ENCODE assay signal across 8 cellular contexts in the genomic region with DNA sequence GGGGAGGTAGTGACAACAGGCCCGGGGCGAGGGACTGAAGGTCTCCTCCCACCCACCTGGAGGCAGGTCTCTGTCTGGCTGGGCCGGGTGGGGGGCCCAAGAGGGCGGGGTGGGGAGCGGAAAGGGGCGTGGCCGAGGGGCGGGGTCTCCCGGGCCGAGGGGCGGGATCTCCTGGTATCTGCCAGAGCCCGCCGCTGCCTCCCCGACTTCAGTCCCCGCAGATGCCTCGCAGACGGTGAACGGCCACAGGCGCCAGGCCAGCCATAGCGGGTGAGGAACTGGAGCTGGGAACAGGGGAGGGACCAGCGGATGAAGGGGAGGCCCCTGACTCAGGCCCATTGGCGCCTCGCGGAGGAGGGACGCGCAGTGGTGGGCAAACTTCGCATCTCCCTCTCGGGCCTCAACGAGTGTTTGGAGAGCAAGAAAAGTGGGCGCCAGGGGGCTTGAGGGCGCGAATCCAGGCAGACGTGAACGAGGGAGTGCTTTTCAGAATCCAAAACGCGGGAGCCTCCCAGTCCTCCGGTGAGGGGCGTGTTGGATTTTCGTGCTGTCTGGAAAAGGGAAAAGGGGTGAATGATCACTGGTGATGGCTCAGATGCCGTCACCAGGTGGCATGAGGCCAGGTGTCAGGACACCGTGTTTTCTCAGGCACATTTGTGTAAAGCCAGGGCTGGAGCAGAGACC. TPM values are rescaled to one million over a fixed set of nuclear protein-coding genes. Genes with fewer than 3 reads are reported as not detected.
DNase-seq lines count a peak whose midpoint lies in the region; ATAC-seq, FAIRE-seq and TF ChIP-seq lines count a peak whose summit lies in the region.

A gene with protein sequence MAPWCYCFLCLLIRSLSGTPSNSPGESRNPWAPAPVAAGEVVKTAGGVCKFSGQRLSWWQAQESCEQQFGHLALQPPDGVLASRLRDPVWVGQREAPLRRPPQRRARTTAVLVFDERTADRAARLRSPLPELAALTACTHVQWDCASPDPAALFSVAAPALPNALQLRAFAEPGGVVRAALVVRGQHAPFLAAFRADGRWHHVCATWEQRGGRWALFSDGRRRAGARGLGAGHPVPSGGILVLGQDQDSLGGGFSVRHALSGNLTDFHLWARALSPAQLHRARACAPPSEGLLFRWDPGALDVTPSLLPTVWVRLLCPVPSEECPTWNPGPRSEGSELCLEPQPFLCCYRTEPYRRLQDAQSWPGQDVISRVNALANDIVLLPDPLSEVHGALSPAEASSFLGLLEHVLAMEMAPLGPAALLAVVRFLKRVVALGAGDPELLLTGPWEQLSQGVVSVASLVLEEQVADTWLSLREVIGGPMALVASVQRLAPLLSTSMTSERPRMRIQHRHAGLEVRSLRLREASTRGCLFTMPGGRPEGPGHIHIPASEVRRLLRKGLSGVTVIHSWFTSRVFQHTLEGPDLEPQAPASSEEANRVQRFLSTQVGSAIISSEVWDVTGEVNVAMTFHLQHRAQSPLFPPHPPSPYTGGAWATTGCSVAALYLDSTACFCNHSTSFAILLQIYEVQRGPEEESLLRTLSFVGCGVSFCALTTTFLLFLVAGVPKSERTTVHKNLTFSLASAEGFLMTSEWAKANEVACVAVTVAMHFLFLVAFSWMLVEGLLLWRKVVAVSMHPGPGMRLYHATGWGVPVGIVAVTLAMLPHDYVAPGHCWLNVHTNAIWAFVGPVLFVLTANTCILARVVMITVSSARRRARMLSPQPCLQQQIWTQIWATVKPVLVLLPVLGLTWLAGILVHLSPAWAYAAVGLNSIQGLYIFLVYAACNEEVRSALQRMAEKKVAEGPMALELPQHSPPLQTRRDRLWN (plus strand): TSS at position 211 of the 684 bp plus-strand sequence. CDS start 1,216 bp downstream, outside the sequence.

- H3K9me3 ChIP-seq in K562 (replicated peaks; ENCODE audit: control insufficient read depth, insufficient read depth, low read depth, low read length) (no peaks in the 10 kb centered on the region), gastroesophageal sphincter (peaks cover 0 to 7% (median 0%) of the 10 kb centered on the region in 3 donors)

- H4K20me1 ChIP-seq in K562 (replicated peaks; ENCODE audit: control insufficient read depth, insufficient read depth, low read length), result peaks cover 23% of the 10 kb centered on the region

- H3K36me3 ChIP-seq in H7 (replicated peaks; ENCODE audit: control insufficient read depth, insufficient read depth, low read length), result no peaks in the 10 kb centered on the region
- no peaks in the 10 kb centered on the region for H3K36me3 ChIP-seq in K562 (ENCODE audit: control insufficient read depth, insufficient read depth, low read length)
- H3K36me3 ChIP-seq in gastroesophageal sphincter, result no peaks in the 10 kb centered on the region

- BruUV-seq in K562 (replicated peaks; lab: Mats Ljungman, UMichigan), result no TSS peak

- H3K4me1 ChIP-seq in K562 (replicated peaks in 1 of 2; ENCODE audit: control insufficient read depth in 2 of 2, insufficient read depth in 2 of 2, low read length in 2 of 2) (peaks cover 8 to 38% of the 10 kb centered on the region in 2 experiments), gastroesophageal sphincter (peaks cover 0 to 24% (median 0%) of the 10 kb centered on the region in 3 donors)

- CTCF ChIA-PET in K562 (lab: Yijun Ruan, JAX; ENCODE audit: low intra/inter-chr PET ratio), result no interaction called here

- TF ChIP-seq EP300 in K562 (IDR thresholded peaks at IDR 0.05; ENCODE audit: low read length), result no peak
- TF ChIP-seq EP300 in gastroesophageal sphincter (IDR thresholded peaks at IDR 0.05), result no peak

- no peak for TF ChIP-seq POLR2A in K562 (conservative IDR thresholded peaks at IDR 0.05)
- TF ChIP-seq POLR2A in gastroesophageal sphincter (IDR thresholded peaks at IDR 0.05), result no peak

- POLR2A ChIA-PET in K562 (lab: Yijun Ruan, JAX), result interaction anchor here (0.6 to 1.4 kb wide), 4 partner anchors 9 to 1267 kb away, joined by 3 to 4 read pairs (median 3); no protein-coding TSS in a partner anchor

- no peak for FAIRE-seq in K562 (lab: Jason Lieb, UNC)

- H3K27me3 ChIP-seq in H7 (ENCODE audit: control insufficient read depth, insufficient read depth, low read length) (peaks cover 34% of the 10 kb centered on the region), K562 (ENCODE audit: control insufficient read depth in 2 of 2, insufficient read depth in 2 of 2, low read length in 2 of 2) (peaks cover 5 to 24% of the 10 kb centered on the region in 2 experiments; a peak in 3 of 5 replicates), gastroesophageal sphincter (peaks cover 90% of the 10 kb centered on the region)

- no peak within 1 kb of the TSS for H3K27ac ChIP-seq in K562 (ENCODE audit: extremely low read depth, low read depth, low read length)
- no peak within 1 kb of the TSS for H3K27ac ChIP-seq in gastroesophageal sphincter

- H3K4me2 ChIP-seq in K562 (ENCODE audit: insufficient read depth, low read length), result peak within 1 kb of the TSS; percentile 63

- peak within 1 kb of the TSS; percentile 77 for H2AFZ ChIP-seq in K562 (ENCODE audit: low read depth, low read length)

- no peak for TF ChIP-seq RAD21 in K562 (CRISPR knock-in tag; conservative IDR thresholded peaks at IDR 0.05 in 1 of 2, IDR thresholded peaks at IDR 0.05 in 1 of 2)

- H3K9ac ChIP-seq in K562 (ENCODE audit: insufficient read depth in 1 of 2, low read depth in 2 of 2, low read length in 2 of 2), result peak within 1 kb of the TSS in 1 of 2 experiments; percentile 84; a peak in 2 of 4 replicates

- no peaks in the 10 kb centered on the region for H3K79me2 ChIP-seq in K562 (ENCODE audit: control insufficient read depth, insufficient read depth, low read length)

- no peak for TF ChIP-seq CTCF in K562 (IDR thresholded peaks at IDR 0.05 in 2 of 3, conservative IDR thresholded peaks at IDR 0.05 in 1 of 3; ENCODE audit: insufficient read depth in 2 of 3, low read depth in 1 of 3, low read length in 3 of 3)
- no peak for TF ChIP-seq CTCF in gastroesophageal sphincter (IDR thresholded peaks at IDR 0.05)

- in situ Hi-C loops in K562 (cut with MboI), result no loop called here

- intact Hi-C loops in K562 (cut with micrococcal nuclease), result no loop called here
- intact Hi-C loops in sciatic nerve (cut with DNase I), result no loop called here

- DNase-seq in AG08395 (ENCODE audit: low spot score) (peak; percentile 53), H7 (peak; percentile 98), K562 (ENCODE audit: extremely low read depth in 1 of 4, low spot score in 3 of 4) (peak; percentile 61 to 93 (median 88)), left lobe of liver (ENCODE audit: low spot score) (no peak), sciatic nerve (ENCODE audit: low spot score) (no peak)
- no peak for DNase-seq in effector CD8-positive, alpha-beta T cell (lab: John Stamatoyannopoulos, UW)

- H3K4me3 ChIP-seq in H7 (ENCODE audit: insufficient read depth, low read depth, low read length), result peak within 1 kb of the TSS; percentile 41
- peak within 1 kb of the TSS; percentile 11; the same call in 1 of the 2 replicates for H3K4me3 ChIP-seq in K562
- peak within 1 kb of the TSS in 1 of 2 donors; percentile 18 for H3K4me3 ChIP-seq in gastroesophageal sphincter

- no peaks in the 10 kb centered on the region for H3K9me1 ChIP-seq in K562 (ENCODE audit: control insufficient read depth, insufficient read depth, low read length)

- peak; percentile 89 for ATAC-seq in K562
- peak; percentile 53 for ATAC-seq in left lobe of liver
- ATAC-seq in gastroesophageal sphincter, result no peak
- no peak for ATAC-seq in GM19455 (IDR thresholded peaks at IDR 0.05; ENCODE audit: unreplicated experiment)
- no peak for ATAC-seq in sciatic nerve

- 18% methylated on average over 24 of the region's 41 CpGs for WGBS in K562 (ENCODE audit: insufficient coverage, low coverage, missing lambda C conversion rate)
- WGBS in gastroesophageal sphincter (ENCODE audit: low coverage in 1 of 2), 2 donors, result 0% methylated on average over 4 of the region's 41 CpGs; no CpG with 5 or more reads in 1 of the 2 donors

TF ChIP-seq in K562, 482 proteins besides CTCF, POLR2A, EP300 and RAD21 (continues in another document):
- TF ChIP-seq YY1 (IDR thresholded peaks at IDR 0.05; ENCODE audit: borderline replicate concordance in 1 of 3, control insufficient read depth in 1 of 3, extremely low read depth in 1 of 3, insufficient read depth in 3 of 3, insufficient read length in 1 of 3, insufficient replicate concordance in 2 of 3, low read depth in 1 of 3, low read length in 2 of 3) (peak in 1 of 3 experiments; percentile 27), PCBP1 (IDR thresholded peaks at IDR 0.05; ENCODE audit: low read depth, low read length, poor library complexity, severe bottlenecking) (peak; percentile 43), ZZZ3 (IDR thresholded peaks at IDR 0.05) (no peak)

RNA-seq across cellular contexts. Expression of the gene that starts here (rescaled TPM):
- total RNA-seq in H7 (2014; rRNA removed; shearing (Covaris generic)), result not detected in 2 replicates
- total RNA-seq in K562 (2011; cell fraction: chromatin; rRNA removed; ENCODE audit: low replicate concordance), result not detected in 2 replicates
- total RNA-seq in K562 (2011; cell fraction: nucleolus; rRNA removed), result 0.17 TPM in 1 of 2 replicates, not detected in the other
- not detected in 2 replicates for total RNA-seq in K562 (2011; cell fraction: nucleoplasm; rRNA removed)
- total RNA-seq in K562 (2014; rRNA removed) (not detected in 2 replicates), K562 (2014; rRNA removed; fragmentation: Illumina TruSeq; extraction: Trizol) (not detected in 2 replicates), K562 (2015; rRNA removed; fragmentation: Illumina TruSeq; extraction: Trizol) (not detected in 2 replicates), K562 (2021) (not detected in 2 replicates), left lobe of liver (not detected), gastroesophageal sphincter (not detected), sciatic nerve (not detected)
- polyA plus RNA-seq in K562 (2011; rRNA removed) (not detected in 2 replicates), K562 (2014; fragmentation: Illumina TruSeq; extraction: Trizol) (not detected in 2 replicates), K562 (2014; fragmentation: Nextera tagmentation; extraction: Ambion mirVana) (not detected), K562 (2014; rRNA removed) (not detected in 2 replicates)
- not detected in 2 replicates for polyA plus RNA-seq in K562 (2011; cell fraction: cytosol; rRNA removed)
- polyA plus RNA-seq in K562 (2011; cell fraction: nucleus; rRNA removed), result 0.28 TPM in 1 of 2 replicates, not detected in the other
- not detected in 2 replicates for polyA plus RNA-seq in K562 (2012)
- not detected in 2 replicates for polyA minus RNA-seq in K562 (2011; rRNA and poly(A)+ RNA removed)
- polyA minus RNA-seq in K562 (2011; cell fraction: cytosol; rRNA and poly(A)+ RNA removed), result not detected in 2 replicates
- polyA minus RNA-seq in K562 (2011; cell fraction: nucleus; rRNA and poly(A)+ RNA removed), result not detected in 2 replicates

Comparison
In these comparisons a context has a peak if more than half of its experiments do, and no peak if none do; other contexts are left out.
1. Peak in DNase-seq and H3K4me3 ChIP-seq in H7; RNA of the gene not detected or under 1 TPM.
2. Peak in DNase-seq, ATAC-seq, H3K4me3 ChIP-seq and H3K4me2 ChIP-seq in K562; RNA of the gene not detected or under 1 TPM.
3. Peak in ATAC-seq in left lobe of liver; RNA of the gene not detected or under 1 TPM.